Comparison of ENCODE assay signal across 23 cellular contexts in the genomic region with DNA sequence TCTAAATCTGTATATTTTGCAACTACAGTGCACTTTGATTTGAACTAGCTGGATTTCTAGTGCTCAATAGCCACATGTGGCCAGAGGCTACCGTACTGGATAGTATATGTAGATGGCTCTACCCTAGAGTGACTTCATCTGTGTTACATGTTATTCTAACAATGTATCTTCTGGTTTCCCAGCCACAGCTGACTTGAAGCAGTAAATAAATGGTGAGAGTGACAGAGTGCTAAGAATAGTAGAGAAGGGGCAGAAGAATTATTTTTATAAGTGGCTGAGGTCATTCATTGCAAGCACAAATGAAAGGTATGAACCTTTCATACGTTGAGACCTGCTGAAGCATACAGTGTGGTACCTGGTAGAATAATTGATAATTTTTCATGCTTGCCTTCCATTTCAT. TPM values are rescaled to one million over a fixed set of nuclear protein-coding genes. Genes with fewer than 3 reads are reported as not detected.
"Had no signal": no experiment of that assay in that cellular context is flagged by ENCODE, and none has a peak within 500 bp of the region (broad histone marks: within the 10 kb centered on the region; RNA-seq: fewer than 3 reads in every experiment).

No MANE protein-coding gene starts in this region.

- ATAC-seq: activated CD8-positive, alpha-beta T cell treated with anti-CD3 and anti-CD28 coated beads, Interleukin-2, amount 10 ng/mL, durations not matched to agents 7 days and 5 days; gastroesophageal sphincter; upper lobe of right lung had no signal

- H3K27me3 ChIP-seq: brain microvascular endothelial cell, gastroesophageal sphincter, testis, upper lobe of right lung had no signal

- H3K27ac ChIP-seq: brain microvascular endothelial cell, testis, upper lobe of right lung had no signal

- H3K4me3 Mint-ChIP-seq: activated B cell treated with CpG ODN at 0.5 μM for 24 hours; activated CD4-positive, alpha-beta T cell treated with anti-CD3 and anti-CD28 coated beads, Interleukin-2, amount 10 ng/mL, durations not matched to agents 24 days and 14 days; activated CD8-positive, alpha-beta T cell treated with anti-CD3 and anti-CD28 coated beads, Interleukin-2, amount 10 ng/mL, durations not matched to agents 7 days and 5 days; activated naive CD8-positive, alpha-beta T cell treated with anti-CD3 and anti-CD28 coated beads, Interleukin-2, amount 10 ng/mL, durations not matched to agents 7 days and 5 days; nephron progenitor cell; T-helper 2 cell treated with Interferon-gamma antibody and Interleukin-4, amounts not matched to agents 5 μg/mL and 100 μg/mL, for 36 hours had no signal

- H3K4me1 ChIP-seq: testis had no signal

- H3K9me3 ChIP-seq: gastroesophageal sphincter, testis, upper lobe of right lung had no signal

- H3K27ac Mint-ChIP-seq: activated B cell treated with CpG ODN at 0.5 μM for 24 hours; activated CD4-positive, alpha-beta T cell treated with anti-CD3 and anti-CD28 coated beads, Interleukin-2, amount 10 ng/mL, durations not matched to agents 24 days and 14 days; activated naive CD8-positive, alpha-beta T cell treated with anti-CD3 and anti-CD28 coated beads, Interleukin-2, amount 10 ng/mL, durations not matched to agents 7 days and 5 days; nephron progenitor cell; T-helper 2 cell treated with Interferon-gamma antibody and Interleukin-4, amounts not matched to agents 5 μg/mL and 100 μg/mL, for 36 hours had no signal

- H3K9me3 Mint-ChIP-seq: activated B cell treated with CpG ODN at 0.5 μM for 24 hours; T-helper 2 cell treated with Interferon-gamma antibody and Interleukin-4, amounts not matched to agents 5 μg/mL and 100 μg/mL, for 36 hours had no signal

- H3K36me3 ChIP-seq: brain microvascular endothelial cell had no signal

- H3K4me3 ChIP-seq: gastroesophageal sphincter, testis, upper lobe of right lung had no signal

- H3K27me3 Mint-ChIP-seq: activated B cell treated with CpG ODN at 0.5 μM for 24 hours; activated CD4-positive, alpha-beta T cell treated with anti-CD3 and anti-CD28 coated beads, Interleukin-2, amount 10 ng/mL, durations not matched to agents 24 days and 14 days; activated naive CD8-positive, alpha-beta T cell treated with anti-CD3 and anti-CD28 coated beads, Interleukin-2, amount 10 ng/mL, durations not matched to agents 7 days and 5 days had no signal

- DNase-seq: activated B cell treated with CpG ODN at 0.5 μM for 24 hours; activated CD4-positive, alpha-beta T cell treated with anti-CD3 and anti-CD28 coated beads, Interleukin-2, amount 10 ng/mL, durations not matched to agents 24 days and 14 days; activated CD8-positive, alpha-beta memory T cell treated with anti-CD3 and anti-CD28 coated beads, Interleukin-2, amount 50 U/mL, for 4 hours; activated CD8-positive, alpha-beta T cell treated with anti-CD3 and anti-CD28 coated beads, Interleukin-2, amount 10 ng/mL, durations not matched to agents 7 days and 5 days; activated naive CD8-positive, alpha-beta T cell treated with anti-CD3 and anti-CD28 coated beads, Interleukin-2, amount 10 ng/mL, durations not matched to agents 7 days and 5 days; anterior cingulate cortex; brain microvascular endothelial cell; erythroblast; mesenchymal stem cell; nephron progenitor cell; stimulated activated CD4-positive, alpha-beta T cell treated with anti-CD3 and anti-CD28 coated beads, Interleukin-4, amount 100 ng/mL, for 1 hour; stimulated activated naive CD4-positive, alpha-beta T cell; SW 1271; testis; upper lobe of right lung had no signal

RNA-seq across cellular contexts. Expression of gene PP2D1, which starts 59.1 kb away (rescaled TPM):
- total RNA-seq: activated B cell treated with CpG ODN at 0.5 μM for 24 hours; activated CD4-positive, alpha-beta T cell treated with anti-CD3 and anti-CD28 coated beads, Interleukin-2, amount 10 ng/mL, durations not matched to agents 24 days and 14 days; activated CD8-positive, alpha-beta T cell treated with anti-CD3 and anti-CD28 coated beads, Interleukin-2, amount 10 ng/mL, durations not matched to agents 7 days and 5 days; activated naive CD8-positive, alpha-beta T cell treated with anti-CD3 and anti-CD28 coated beads, Interleukin-2, amount 10 ng/mL, durations not matched to agents 7 days and 5 days; chondrocyte; gastroesophageal sphincter; liver; mucosa of gallbladder; osteoblast; pulmonary artery endothelial cell; upper lobe of right lung had no signal
- polyA plus RNA-seq: keratinocyte had no signal
